Comparison of ENCODE assay signal across 9 cellular contexts in genomic region chr2:235055891-235056516, GRCh38.
DNase-seq lines count a peak whose midpoint lies in the region; ATAC-seq and TF ChIP-seq lines count a peak whose summit lies in the region.
"Had no signal": no experiment of that assay in that cellular context is flagged by ENCODE, and none has a peak within 500 bp of the region (broad histone marks: within the 10 kb centered on the region; RNA-seq: fewer than 3 reads in every experiment).

No MANE protein-coding gene starts in this region.

- H3K27ac ChIP-seq in A673 (ENCODE audit: low read depth, low read length, poor library complexity, severe bottlenecking) (no peak overlapping the region), coronary artery (no peak overlapping the region)

- H3K4me1 ChIP-seq in A673 (ENCODE audit: insufficient read depth, low read length, poor library complexity, severe bottlenecking) = peaks cover 12% of the 10 kb centered on the region

- H3K9me3 ChIP-seq in A673 (ENCODE audit: low read depth, low read length, poor library complexity, severe bottlenecking) = no peaks in the 10 kb centered on the region

- POLR2A ChIA-PET in A673 (lab: Charles Lee; ENCODE audit: low non-redundant PET) = no interaction called here

- no peak for TF ChIP-seq POLR2A in GM18505 (IDR thresholded peaks at IDR 0.05; ENCODE audit: borderline replicate concordance, extremely low read depth, insufficient read depth, insufficient read length)

- ATAC-seq in GM18505 (IDR thresholded peaks at IDR 0.05; ENCODE audit: unreplicated experiment) (no peak), HG03342 (IDR thresholded peaks at IDR 0.05; ENCODE audit: unreplicated experiment) (no peak), GM21526 (IDR thresholded peaks at IDR 0.05; ENCODE audit: low FRiP score, unreplicated experiment) (no peak)

- intact Hi-C loops in A673 (cut with micrococcal nuclease; ENCODE audit: unreplicated experiment) = loop anchor here (10.0 kb wide), 1 partner anchor 171 kb away; no protein-coding TSS in a partner anchor

- peaks cover 11% of the 10 kb centered on the region for H3K36me3 ChIP-seq in A673 (ENCODE audit: insufficient read depth, low read length, poor library complexity, severe bottlenecking)

- TF ChIP-seq CTCF in A673 (conservative IDR thresholded peaks at IDR 0.05; ENCODE audit: low read depth, low read length) = peak; percentile 60
- peak; percentile 43; the same call in 1 of the 2 replicates for TF ChIP-seq CTCF in WI38 (IDR thresholded peaks at IDR 0.05; ENCODE audit: low read depth, low read length)
- TF ChIP-seq CTCF in coronary artery (IDR thresholded peaks at IDR 0.05) = no peak

- CTCF ChIA-PET in A673 (lab: Charles Lee) = no interaction called here

- H3K4me3 ChIP-seq in A673 (ENCODE audit: low read depth, low read length, poor library complexity, severe bottlenecking) = no peak overlapping the region
- no peak overlapping the region for H3K4me3 ChIP-seq in WI38 (ENCODE audit: low read depth, low read length)
- no peak overlapping the region for H3K4me3 ChIP-seq in coronary artery

- DNase-seq in A673 (ENCODE audit: low spot score) (peak; percentile 49), HK-2 (ENCODE audit: unreplicated experiment) (peak; percentile 30), iris pigment epithelial cell (ENCODE audit: low read depth) (peak; percentile 56), coronary artery (ENCODE audit: low spot score) (no peak)
- DNase-seq: activated B cell treated with CpG ODN at 0.5 μM for 24 hours had no signal

- no peaks in the 10 kb centered on the region for H3K27me3 ChIP-seq in A673 (replicated peaks; ENCODE audit: insufficient read depth, low read depth, low read length, poor library complexity)

- no TSS peak for BruUV-seq in A673 (replicated peaks; lab: Mats Ljungman, UMichigan)
